ENCODE assay signal across 11 cellular contexts in genomic region chr4:184420402-184420801, GRCh38. TPM values are rescaled to one million over a fixed set of nuclear protein-coding genes. Genes with fewer than 3 reads are reported as not detected.
A peak's percentile ranks its signal among the peaks of the same experiment; 100 is the strongest.
DNase-seq lines count a peak whose midpoint lies in the region; ATAC-seq, FAIRE-seq and TF ChIP-seq lines count a peak whose summit lies in the region.
"Had no signal": no experiment of that assay in that cellular context is flagged by ENCODE, and none has a peak within 500 bp of the region (broad histone marks: within the 10 kb centered on the region; RNA-seq: fewer than 3 reads in every experiment).

No MANE protein-coding gene starts in this region.

- FAIRE-seq in pancreas (lab: Jason Lieb, UNC), result no peak
- FAIRE-seq: A549 had no signal

- TF ChIP-seq CTCF in neutrophil (IDR thresholded peaks at IDR 0.05) (no peak), pancreas (IDR thresholded peaks at IDR 0.05) (no peak)

- H3K27me3 ChIP-seq in neutrophil (no peaks in the 10 kb centered on the region), pancreas (no peaks in the 10 kb centered on the region)

- H3K9me3 ChIP-seq in neutrophil (no peaks in the 10 kb centered on the region), pancreas (no peaks in the 10 kb centered on the region)
- H3K9me3 ChIP-seq: A549 had no signal

- H3K36me3 ChIP-seq in neutrophil (peaks cover 51% of the 10 kb centered on the region), pancreas (peaks cover 0 to 20% (median 6%) of the 10 kb centered on the region in 3 donors)

- peaks cover 16 to 18% of the 10 kb centered on the region in 2 experiments for H3K4me1 ChIP-seq in neutrophil (ENCODE audit: control insufficient read depth in 1 of 2, insufficient read depth in 1 of 2, low read depth in 1 of 2, low read length in 1 of 2)
- no peaks in the 10 kb centered on the region for H3K4me1 ChIP-seq in pancreas

- H3K27me3 Mint-ChIP-seq in activated CD4-positive, alpha-beta T cell treated with anti-CD3 and anti-CD28 coated beads, Interleukin-2, amount 10 ng/mL, durations not matched to agents 24 days and 14 days, result no peaks in the 10 kb centered on the region
- H3K27me3 Mint-ChIP-seq in activated T-helper 17 cell treated with anti-CD3 and anti-CD28 coated beads, Interleukin-2, amount 50 U/mL, for 72 hours, result no peaks in the 10 kb centered on the region

- H3K27ac Mint-ChIP-seq in activated CD4-positive, alpha-beta T cell treated with anti-CD3 and anti-CD28 coated beads, Interleukin-2, amount 10 ng/mL, durations not matched to agents 24 days and 14 days, result peak overlapping the region; percentile 91
- H3K27ac Mint-ChIP-seq in activated T-helper 17 cell treated with anti-CD3 and anti-CD28 coated beads, Interleukin-2, amount 50 U/mL, for 72 hours, result peak overlapping the region; percentile 83

- H3K36me3 Mint-ChIP-seq in activated CD4-positive, alpha-beta T cell treated with anti-CD3 and anti-CD28 coated beads, Interleukin-2, amount 10 ng/mL, durations not matched to agents 24 days and 14 days (ENCODE audit: low read depth), result peaks cover 66% of the 10 kb centered on the region
- peaks cover 89% of the 10 kb centered on the region for H3K36me3 Mint-ChIP-seq in activated T-helper 17 cell treated with anti-CD3 and anti-CD28 coated beads, Interleukin-2, amount 50 U/mL, for 72 hours (ENCODE audit: low read depth)

- peak overlapping the region; percentile 63 for H3K27ac ChIP-seq in neutrophil
- H3K27ac ChIP-seq in pancreas, result no peak overlapping the region
- H3K27ac ChIP-seq: A549 had no signal

- H3K4me3 ChIP-seq in neutrophil (ENCODE audit: low read depth in 1 of 2, low read length in 1 of 2), result no peak overlapping the region
- H3K4me3 ChIP-seq in pancreas, result no peak overlapping the region
- H3K4me3 ChIP-seq: A549 had no signal

- H3K4me1 Mint-ChIP-seq in activated CD4-positive, alpha-beta T cell treated with anti-CD3 and anti-CD28 coated beads, Interleukin-2, amount 10 ng/mL, durations not matched to agents 24 days and 14 days, result peaks cover 65% of the 10 kb centered on the region
- H3K4me1 Mint-ChIP-seq in activated T-helper 17 cell treated with anti-CD3 and anti-CD28 coated beads, Interleukin-2, amount 50 U/mL, for 72 hours, result peaks cover 50% of the 10 kb centered on the region

- ATAC-seq in HG02642 (IDR thresholded peaks at IDR 0.05; ENCODE audit: poor library complexity, unreplicated experiment) (peak; percentile 7), pancreas (no peak)
- peak; percentile 64 for ATAC-seq in activated T-helper 17 cell treated with anti-CD3 and anti-CD28 coated beads, Interleukin-2, amount 50 U/mL, for 72 hours (replicated peaks)
- ATAC-seq: A549 had no signal

- peak overlapping the region; percentile 77 for H3K4me3 Mint-ChIP-seq in activated CD4-positive, alpha-beta T cell treated with anti-CD3 and anti-CD28 coated beads, Interleukin-2, amount 10 ng/mL, durations not matched to agents 24 days and 14 days
- H3K4me3 Mint-ChIP-seq in activated T-helper 17 cell treated with anti-CD3 and anti-CD28 coated beads, Interleukin-2, amount 50 U/mL, for 72 hours, result peak overlapping the region; percentile 80
- H3K4me3 Mint-ChIP-seq: neural crest cell had no signal

- DNase-seq in activated CD4-positive, alpha-beta T cell treated with anti-CD3 and anti-CD28 coated beads, Interleukin-2, amount 10 ng/mL, durations not matched to agents 24 days and 14 days, result peak; percentile 74
- no peak for DNase-seq in activated CD4-positive, alpha-beta T cell treated with anti-CD3 and anti-CD28 coated beads for 4 hours
- DNase-seq in pancreas (no peak), HK-2 (ENCODE audit: unreplicated experiment) (no peak), NCI-H1092 (lab: John Stamatoyannopoulos, UW) (no peak)
- DNase-seq: DMS153 had no signal

- 94 to 96% methylated on average over 5 of the region's 5 CpGs for WGBS in pancreas, 2 donors

- H3K9me3 Mint-ChIP-seq in activated CD4-positive, alpha-beta T cell treated with anti-CD3 and anti-CD28 coated beads, Interleukin-2, amount 10 ng/mL, durations not matched to agents 24 days and 14 days, result no peaks in the 10 kb centered on the region
- peaks cover 4% of the 10 kb centered on the region for H3K9me3 Mint-ChIP-seq in activated T-helper 17 cell treated with anti-CD3 and anti-CD28 coated beads, Interleukin-2, amount 50 U/mL, for 72 hours

- intact Hi-C loops in activated CD4-positive, alpha-beta T cell treated with anti-CD3 and anti-CD28 coated beads, Interleukin-2, amount 10 ng/mL, durations not matched to agents 24 days and 14 days (cut with micrococcal nuclease), result loop anchor here (1.0 to 5.0 kb wide), 5 partner anchors 38 to 977 kb away; partner anchors contain the start of genes ANKRD37, CASP3, LRP2BP and PRIMPOL
- intact Hi-C loops in pancreas (cut with DNase I), result no loop called here

RNA-seq across cellular contexts. Expression of gene IRF2, which starts 53.9 kb away (rescaled TPM):
- total RNA-seq in activated CD4-positive, alpha-beta T cell treated with anti-CD3 and anti-CD28 coated beads, Interleukin-2, amount 10 ng/mL, durations not matched to agents 24 days and 14 days, result 48.7 and 50.0 TPM in 2 replicates
- total RNA-seq in activated T-helper 17 cell treated with anti-CD3 and anti-CD28 coated beads, Interleukin-2, amount 50 U/mL, for 72 hours, result 10 to 100 TPM; 48.1 to 61.7 TPM
- total RNA-seq in pancreas, result 10 to 100 TPM in 5 of 6 donors, 1 to 10 TPM in 1; 7.4 to 32.3 (median 14.2) TPM
- polyA plus RNA-seq in pancreas, result 1 to 10 TPM; 6.8 to 10.0 TPM

Comparison
In these comparisons a context has a peak if more than half of its experiments do, and no peak if none do; other contexts are left out.
1. ATAC-seq: peak in HG02642 (single experiment) and activated T-helper 17 cell treated with anti-CD3 and anti-CD28 coated beads, Interleukin-2, amount 50 U/mL, for 72 hours (single experiment); none in pancreas (0 of 4).